ENCODE assay signal across 19 cellular contexts in the genomic region with DNA sequence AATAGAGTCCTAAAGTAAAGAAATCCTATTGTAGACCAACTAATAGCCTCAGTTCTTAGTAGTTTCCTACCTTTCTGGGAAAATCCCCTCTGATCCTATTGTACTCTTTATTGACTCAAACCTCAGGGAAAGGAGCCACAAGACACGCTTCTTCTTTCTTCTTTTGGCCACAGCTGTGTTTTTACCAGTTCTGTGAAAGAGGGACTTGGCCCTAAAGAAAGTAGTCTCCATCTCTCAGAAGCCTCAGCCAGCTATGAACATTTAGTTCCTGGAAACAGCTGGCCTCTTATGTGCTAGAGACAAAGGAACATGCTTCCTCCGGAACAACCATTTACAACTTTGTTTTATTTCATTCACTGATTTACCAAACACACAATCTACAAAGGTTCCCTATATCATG.
"Had no signal": no experiment of that assay in that cellular context is flagged by ENCODE, and none has a peak within 500 bp of the region (broad histone marks: within the 10 kb centered on the region; RNA-seq: fewer than 3 reads in every experiment).

No MANE protein-coding gene starts in this region.

- H3K9me3 ChIP-seq: prostate gland, right atrium auricular region, thyroid gland had no signal

- ATAC-seq: activated naive CD4-positive, alpha-beta T cell treated with anti-CD3 and anti-CD28 coated beads, Interleukin-2, amount 50 U/mL, for 72 hours had no signal

- H3K27me3 ChIP-seq: right atrium auricular region, thyroid gland had no signal

- H3K4me1 ChIP-seq: prostate gland, thyroid gland had no signal

- DNase-seq: activated B cell treated with CpG ODN at 0.5 μM for 24 hours; activated CD4-positive, alpha-beta memory T cell treated with anti-CD3 and anti-CD28 coated beads for 36 hours; activated CD4-positive, alpha-beta T cell treated with anti-CD3 and anti-CD28 coated beads for 4 hours; activated effector memory CD4-positive, alpha-beta T cell treated with anti-CD3 and anti-CD28 coated beads, Interleukin-2, amount 50 U/mL, for 16 hours; activated T-cell treated with anti-CD3 and anti-CD28 coated beads, Interleukin-2, amount 50 U/mL, for 48 hours; amniotic stem cell; effector memory CD4-positive, alpha-beta T cell; foreskin fibroblast; stimulated activated CD4-positive, alpha-beta T cell treated with anti-CD3 and anti-CD28 coated beads, Interleukin-12 subunit alpha, Interleukin-12 subunit beta, amount 100 ng/mL, for 4 hours; stimulated activated CD4-positive, alpha-beta T cell treated with anti-CD3 and anti-CD28 coated beads, Interleukin-1b, Interleukin-23, amount 100 ng/mL, for 48 hours; stimulated activated CD8-positive, alpha-beta memory T cell treated with anti-CD3 and anti-CD28 coated beads, Interleukin-4, amount 100 ng/mL, for 48 hours; stimulated activated naive CD4-positive, alpha-beta T cell treated with Interleukin-2 at 50 U/mL for 16 hours; SW 1271; T-helper 2 cell; thyroid gland had no signal

- H3K4me3 ChIP-seq: lung, prostate gland, right atrium auricular region, thyroid gland had no signal

- H3K27ac ChIP-seq: prostate gland, right atrium auricular region, thyroid gland had no signal

- H3K36me3 ChIP-seq: prostate gland, right atrium auricular region, thyroid gland had no signal
